In the genomic region with DNA sequence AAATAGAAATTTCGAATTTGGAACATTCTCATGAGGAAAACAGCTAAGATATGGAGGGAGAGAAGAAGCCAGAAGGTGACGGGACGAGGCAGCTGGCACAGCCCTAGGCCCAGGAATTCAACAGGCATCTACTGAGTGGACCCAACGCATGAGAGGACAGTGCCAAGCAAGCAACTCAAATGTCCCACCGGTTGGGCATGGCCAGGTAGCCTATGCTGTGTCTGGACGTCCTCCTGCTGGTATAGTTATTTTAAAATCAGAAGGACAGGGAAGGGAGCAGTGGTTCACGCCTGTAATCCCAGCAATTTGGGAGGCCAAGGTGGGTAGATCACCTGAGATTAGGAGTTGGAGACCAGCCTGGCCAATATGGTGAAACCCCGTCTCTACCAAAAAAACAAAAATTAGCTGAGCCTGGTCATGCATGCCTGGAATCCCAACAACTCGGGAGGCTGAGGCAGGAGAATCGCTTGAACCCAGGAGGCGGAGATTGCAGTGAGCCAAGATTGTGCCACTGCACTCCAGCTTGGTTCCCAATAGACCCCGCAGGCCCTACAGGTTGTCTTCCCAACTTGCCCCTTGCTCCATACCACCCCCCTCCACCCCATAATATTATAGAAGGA, we compare ENCODE assay signal across 20 cellular contexts. TPM values are rescaled to one million over a fixed set of nuclear protein-coding genes. Genes with fewer than 3 reads are reported as not detected.
"Had no signal": no experiment of that assay in that cellular context is flagged by ENCODE, and none has a peak within 500 bp of the region (broad histone marks: within the 10 kb centered on the region; RNA-seq: fewer than 3 reads in every experiment).

No MANE protein-coding gene starts in this region.

- DNase-seq: activated CD4-positive, alpha-beta T cell treated with anti-CD3 and anti-CD28 coated beads for 36 hours; activated CD4-positive, alpha-beta T cell treated with anti-CD3 and anti-CD28 coated beads, Interleukin-2, amount 50 U/mL, for 48 hours; anterior cingulate cortex; brain microvascular endothelial cell; cortex of kidney; effector CD8-positive, alpha-beta T cell; foreskin fibroblast; nephron progenitor cell; occipital lobe; stimulated activated naive CD8-positive, alpha-beta T cell treated with anti-CD3 and anti-CD28 coated beads, Interleukin-15, amount 100 ng/mL, for 72 hours; SW 1271; T-helper 2 cell; transverse colon; WERI-Rb-1 had no signal

- H3K4me3 ChIP-seq: lung, suprapubic skin, transverse colon, vagina had no signal

- H3K9me3 ChIP-seq: suprapubic skin, transverse colon, vagina had no signal

- H3K4me1 ChIP-seq: transverse colon, vagina had no signal

- H3K27ac ChIP-seq: brain microvascular endothelial cell, suprapubic skin, transverse colon, vagina, WERI-Rb-1 had no signal

- ATAC-seq: activated CD4-positive, alpha-beta T cell treated with anti-CD3 and anti-CD28 coated beads for 36 hours; stimulated activated naive CD8-positive, alpha-beta T cell treated with anti-CD3 and anti-CD28 coated beads, Interleukin-15, amount 100 ng/mL, for 72 hours had no signal

- H3K27me3 ChIP-seq: suprapubic skin, transverse colon, vagina had no signal

- H3K36me3 ChIP-seq: brain microvascular endothelial cell, suprapubic skin, transverse colon, vagina, WERI-Rb-1 had no signal

RNA-seq across cellular contexts. Expression of gene GH1, which starts 2.0 kb away (rescaled TPM):
- total RNA-seq: glomerular endothelial cell, lung, mesothelial cell of epicardium, occipital lobe, skeletal muscle tissue, suprapubic skin, transverse colon, vagina had no signal
- polyA plus RNA-seq: lung had no signal

RNA-seq across cellular contexts. Expression of gene CSHL1, which starts 5.6 kb away (rescaled TPM):
- total RNA-seq: activated CD4-positive, alpha-beta T cell treated with anti-CD3 and anti-CD28 coated beads for 36 hours; glomerular endothelial cell; lung; mesothelial cell of epicardium; occipital lobe; skeletal muscle tissue; suprapubic skin; transverse colon; vagina had no signal
- polyA plus RNA-seq: lung had no signal

RNA-seq across cellular contexts. Expression of gene CD79B, which starts 15.5 kb away (rescaled TPM):
- total RNA-seq: mesothelial cell of epicardium, occipital lobe had no signal

RNA-seq across cellular contexts. Expression of gene CSH1, which starts 20.3 kb away (rescaled TPM):
- total RNA-seq: activated CD4-positive, alpha-beta T cell treated with anti-CD3 and anti-CD28 coated beads for 36 hours; glomerular endothelial cell; lung; mesothelial cell of epicardium; occipital lobe; skeletal muscle tissue; suprapubic skin; transverse colon; vagina had no signal
- polyA plus RNA-seq: lung had no signal

RNA-seq across cellular contexts. Expression of gene GH2, which starts 34.9 kb away (rescaled TPM):
- total RNA-seq: activated CD4-positive, alpha-beta T cell treated with anti-CD3 and anti-CD28 coated beads for 36 hours; glomerular endothelial cell; lung; mesothelial cell of epicardium; occipital lobe; skeletal muscle tissue; suprapubic skin; transverse colon; vagina had no signal
- polyA plus RNA-seq: lung had no signal
